ENCODE assay signal across 22 cellular contexts in the genomic region with DNA sequence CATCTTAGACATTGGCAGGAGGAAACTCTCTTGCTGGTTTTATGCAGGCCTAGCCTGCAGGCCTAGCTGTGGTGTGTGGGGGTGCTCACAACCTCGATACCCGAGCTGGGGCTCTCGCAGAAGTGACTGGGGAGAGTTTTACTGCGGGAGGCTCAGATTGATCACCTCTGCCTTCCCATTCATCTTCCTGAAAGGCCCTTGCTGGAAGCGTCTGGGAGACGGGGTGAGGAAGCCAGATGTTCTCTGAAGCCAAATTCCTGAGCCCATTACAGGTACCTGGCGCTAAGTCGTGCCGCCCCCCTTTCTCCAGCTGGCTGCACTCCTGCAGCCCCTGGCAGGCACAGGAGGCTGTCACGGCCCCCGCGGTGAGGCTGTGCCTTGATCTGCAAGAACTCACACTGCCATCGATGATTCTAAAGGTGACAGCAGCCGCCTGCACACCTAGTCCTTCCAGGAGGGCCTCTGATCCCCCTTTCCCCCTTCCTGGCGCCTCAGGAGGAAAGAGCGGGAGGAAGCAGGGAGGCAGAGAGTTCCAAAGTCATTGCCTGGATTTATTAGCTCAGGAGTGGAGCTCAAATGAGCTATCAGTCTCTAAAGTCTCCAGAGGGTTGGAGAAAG.
DNase-seq lines count a peak whose midpoint lies in the region; ATAC-seq and TF ChIP-seq lines count a peak whose summit lies in the region.
"Had no signal": no experiment of that assay in that cellular context is flagged by ENCODE, and none has a peak within 500 bp of the region (broad histone marks: within the 10 kb centered on the region; RNA-seq: fewer than 3 reads in every experiment).

No MANE protein-coding gene starts in this region.

- H3K9me3 Mint-ChIP-seq in osteocyte (ENCODE audit: unreplicated experiment): no peaks in the 10 kb centered on the region

- TF ChIP-seq CTCF in HEK293 (tag by site-specific recombination; IDR thresholded peaks at IDR 0.05): no peak
- no peak for TF ChIP-seq CTCF in gastroesophageal sphincter (IDR thresholded peaks at IDR 0.05)
- no peak for TF ChIP-seq CTCF in osteocyte (IDR thresholded peaks at IDR 0.05)

- TF ChIP-seq EP300 in gastroesophageal sphincter (IDR thresholded peaks at IDR 0.05): no peak

- H3K4me1 ChIP-seq in HEK293 (ENCODE audit: control insufficient read depth, insufficient read depth, low read length) (no peaks in the 10 kb centered on the region; the same call in 1 of the 2 replicates), gastroesophageal sphincter (peaks cover 6 to 92% (median 60%) of the 10 kb centered on the region in 3 donors), SJCRH30 (no peaks in the 10 kb centered on the region)
- H3K4me1 ChIP-seq: HAP-1 had no signal

- TF ChIP-seq POLR2A in gastroesophageal sphincter (IDR thresholded peaks at IDR 0.05): no peak

- POLR2A ChIA-PET in HEK293 (lab: Yijun Ruan, JAX): no interaction called here

- no peak for ATAC-seq in gastroesophageal sphincter
- ATAC-seq: activated CD4-positive, alpha-beta T cell treated with anti-CD3 and anti-CD28 coated beads for 36 hours; GM12878; lower lobe of right lung had no signal

- no peak overlapping the region for H3K27ac Mint-ChIP-seq in osteocyte (ENCODE audit: unreplicated experiment)
- H3K27ac Mint-ChIP-seq: activated CD4-positive, alpha-beta T cell treated with anti-CD3 and anti-CD28 coated beads for 36 hours had no signal

- H3K4me3 ChIP-seq in HEK293 (ENCODE audit: low read depth, low read length) (no peak overlapping the region), gastroesophageal sphincter (no peak overlapping the region), SJCRH30 (no peak overlapping the region), MG63 (no peak overlapping the region)
- H3K4me3 ChIP-seq: GM12878, HAP-1, lower lobe of right lung, testis had no signal

- DNase-seq in NCI-H69 (lab: John Stamatoyannopoulos, UW) (peak; percentile 43), putamen (ENCODE audit: low spot score) (peak; percentile 72), SJCRH30 (no peak), MG63 (no peak), osteocyte (ENCODE audit: extremely low spot score, unreplicated experiment) (no peak), NCI-H226 (no peak)
- DNase-seq: activated CD4-positive, alpha-beta T cell treated with anti-CD3 and anti-CD28 coated beads for 36 hours; activated CD8-positive, alpha-beta memory T cell treated with anti-CD3 and anti-CD28 coated beads, Interleukin-2, amount 50 U/mL, for 48 hours; activated gamma-delta T cell; amygdala; hippocampal formation; islet precursor cell; lower lobe of right lung; NCI-H1436; NCI-H345; NK-92 treated with Interleukin-12 subunit alpha and Interleukin-12 subunit beta, amount 100 ng/mL, for 24 hours; testis had no signal

- peaks cover 0 to 51% of the 10 kb centered on the region in 2 experiments for H3K36me3 ChIP-seq in HEK293 (ENCODE audit: control insufficient read depth in 2 of 2, insufficient read depth in 1 of 2, low read length in 2 of 2)
- H3K36me3 ChIP-seq in gastroesophageal sphincter: peaks cover 0 to 63% of the 10 kb centered on the region in 2 donors
- peaks cover 53% of the 10 kb centered on the region for H3K36me3 ChIP-seq in SJCRH30
- H3K36me3 ChIP-seq in MG63: peaks cover 50% of the 10 kb centered on the region

- peaks cover 26% of the 10 kb centered on the region for H3K36me3 Mint-ChIP-seq in osteocyte (ENCODE audit: unreplicated experiment)

- H3K27ac ChIP-seq in HEK293 (ENCODE audit: extremely low read depth, low read depth, low read length) (no peak overlapping the region), gastroesophageal sphincter (peak overlapping the region in 3 of 4 donors; percentile 76 to 82 (median 77)), SJCRH30 (no peak overlapping the region)
- H3K27ac ChIP-seq: lower lobe of right lung, testis had no signal

- H3K9me3 ChIP-seq in HEK293 (ENCODE audit: control insufficient read depth, insufficient read depth, low read depth, low read length) (no peaks in the 10 kb centered on the region), gastroesophageal sphincter (no peaks in the 10 kb centered on the region), SJCRH30 (replicated peaks) (no peaks in the 10 kb centered on the region), MG63 (no peaks in the 10 kb centered on the region)
- H3K9me3 ChIP-seq: HAP-1, lower lobe of right lung, testis had no signal

- peaks cover 44% of the 10 kb centered on the region for H3K4me1 Mint-ChIP-seq in osteocyte (ENCODE audit: unreplicated experiment)

- no peak overlapping the region for H3K4me3 Mint-ChIP-seq in osteocyte (ENCODE audit: unreplicated experiment)
- H3K4me3 Mint-ChIP-seq: activated CD4-positive, alpha-beta T cell treated with anti-CD3 and anti-CD28 coated beads for 36 hours; CD14-positive monocyte had no signal

- H3K27me3 Mint-ChIP-seq in osteocyte (ENCODE audit: unreplicated experiment): no peaks in the 10 kb centered on the region
- H3K27me3 Mint-ChIP-seq: activated CD4-positive, alpha-beta T cell treated with anti-CD3 and anti-CD28 coated beads for 36 hours had no signal

- CTCF ChIA-PET in HEK293 (lab: Yijun Ruan, JAX): interaction anchor here (0.6 to 0.9 kb wide), 2 partner anchors 13 kb away, joined by 3 read pairs; no protein-coding TSS in a partner anchor

- 61 to 100% methylated on average over 1 to 3 of the region's 16 CpGs for WGBS in gastroesophageal sphincter (ENCODE audit: low coverage in 1 of 2), 2 donors

- H3K27me3 ChIP-seq in gastroesophageal sphincter (no peaks in the 10 kb centered on the region), SJCRH30 (no peaks in the 10 kb centered on the region), MG63 (no peaks in the 10 kb centered on the region)
- H3K27me3 ChIP-seq: testis had no signal

TF ChIP-seq in HEK293, 187 proteins besides CTCF, POLR2A, EP300 and RAD21:
- TF ChIP-seq ZBTB17 (tag by site-specific recombination; IDR thresholded peaks at IDR 0.05) (peak; percentile 21; the same call in 1 of the 2 replicates), ZNF138 (tag by site-specific recombination; IDR thresholded peaks at IDR 0.05; ENCODE audit: borderline replicate concordance) (no peak), ZIC2 (tag by site-specific recombination; IDR thresholded peaks at IDR 0.05) (0 out of 2 replicates have a peak, but pooled peaks have one; percentile 18)

Comparison
In these comparisons a context has a peak if more than half of its experiments do, and no peak if none do; other contexts are left out.
1. H3K27ac ChIP-seq: peak in gastroesophageal sphincter (3 of 4); none in HEK293 (single experiment) and SJCRH30 (single experiment).
2. DNase-seq: peak in NCI-H69 (single experiment) and putamen (single experiment); none in SJCRH30 (0 of 2), MG63 (single experiment), osteocyte (single experiment) and NCI-H226 (single experiment).